20 cellular contexts compared by ENCODE assay signal in the genomic region with DNA sequence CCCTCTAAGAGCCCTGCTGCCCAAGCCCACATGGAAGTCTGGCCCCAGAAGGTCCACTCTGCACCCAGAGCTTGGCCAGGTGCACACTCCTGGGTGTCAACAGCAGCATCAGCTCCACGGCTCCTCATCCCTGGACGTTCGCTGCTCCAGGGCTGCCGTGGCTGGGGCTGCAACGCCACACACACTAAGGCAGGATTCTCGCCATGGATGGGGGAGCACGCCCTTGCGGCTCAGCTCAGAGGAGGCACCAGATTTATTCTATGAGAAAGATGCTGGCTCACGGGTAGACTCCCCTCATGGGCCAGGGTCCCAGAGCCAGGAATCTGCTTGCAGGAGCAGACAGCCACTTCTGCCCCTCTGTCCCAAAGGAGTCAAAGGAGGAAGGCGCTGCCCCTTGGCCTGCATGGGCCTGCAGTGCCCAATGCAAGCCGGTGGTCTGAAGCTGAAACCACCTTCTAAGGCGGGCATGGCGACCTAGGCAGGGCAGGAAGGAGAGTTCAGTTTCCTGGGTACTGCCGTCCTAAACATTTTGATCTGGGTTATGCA. TPM values are rescaled to one million over a fixed set of nuclear protein-coding genes. Genes with fewer than 3 reads are reported as not detected.
DNase-seq lines count a peak whose midpoint lies in the region; ATAC-seq, FAIRE-seq and TF ChIP-seq lines count a peak whose summit lies in the region.
"Had no signal": no experiment of that assay in that cellular context is flagged by ENCODE, and none has a peak within 500 bp of the region (broad histone marks: within the 10 kb centered on the region; RNA-seq: fewer than 3 reads in every experiment).

No MANE protein-coding gene starts in this region.

- FAIRE-seq in kidney (lab: Jason Lieb, UNC) = no peak
- FAIRE-seq: A204.1, GM18507 had no signal

- TF ChIP-seq CTCF in chondrocyte (IDR thresholded peaks at IDR 0.05) (no peak), kidney (IDR thresholded peaks at IDR 0.05; ENCODE audit: borderline replicate concordance, extremely low read depth, insufficient read depth) (no peak), spleen (IDR thresholded peaks at IDR 0.05 in 8 of 11, conservative IDR thresholded peaks at IDR 0.05 in 3 of 11) (no peak), stomach (IDR thresholded peaks at IDR 0.05) (no peak)

- H3K36me3 Mint-ChIP-seq in chondrocyte (ENCODE audit: low read depth) = peaks cover 11% of the 10 kb centered on the region
- H3K36me3 Mint-ChIP-seq: IgD-negative memory B cell had no signal

- H3K27me3 ChIP-seq in spleen (replicated peaks in 1 of 7) (peaks cover 0 to 54% (median 0%) of the 10 kb centered on the region in 7 donors), stomach (peaks cover 0 to 16% (median 0%) of the 10 kb centered on the region in 3 donors)
- H3K27me3 ChIP-seq: SJCRH30 had no signal

- H3K27me3 Mint-ChIP-seq in chondrocyte (ENCODE audit: low read depth) = peaks cover 46% of the 10 kb centered on the region

- no peak overlapping the region for H3K27ac Mint-ChIP-seq in chondrocyte (ENCODE audit: unreplicated experiment)
- H3K27ac Mint-ChIP-seq: IgD-negative memory B cell had no signal

- DNase-seq in Right ventricle myocardium inferior (ENCODE audit: missing footprints) (peak; percentile 47), cardiac septum (ENCODE audit: low spot score) (no peak), chondrocyte (ENCODE audit: low spot score) (peak; percentile 72), kidney (peak; percentile 62), spleen (peak; percentile 57), stomach (no peak)
- DNase-seq: GDM1; NCI-H1105 treated with DMSO at 0.1 percent for 48 hours; NCI-H2029 treated with DMSO at 0.1 percent for 48 hours; NCI-H226; NCI-H510A treated with DMSO at 0.1 percent for 48 hours; NCI-H748 treated with DMSO at 0.1 percent for 48 hours; NK-92 treated with Interleukin-12 subunit alpha and Interleukin-12 subunit beta, amount 100 ng/mL, for 24 hours; SJCRH30 had no signal

- 84 to 94% (median 91%) methylated on average over 10 to 14 of the region's 14 CpGs for WGBS in spleen, 5 donors
- 88 to 96% (median 93%) methylated on average over 3 to 14 of the region's 14 CpGs for WGBS in stomach, 5 donors

- H3K4me3 Mint-ChIP-seq in chondrocyte (ENCODE audit: unreplicated experiment) = no peak overlapping the region
- H3K4me3 Mint-ChIP-seq: IgD-negative memory B cell had no signal

- H3K9me3 Mint-ChIP-seq in chondrocyte (ENCODE audit: low read depth) = peaks cover 20% of the 10 kb centered on the region

- no peaks in the 10 kb centered on the region for H3K36me3 ChIP-seq in kidney (ENCODE audit: control insufficient read depth in 1 of 2, insufficient read depth in 2 of 2, low read length in 2 of 2)
- H3K36me3 ChIP-seq in spleen = no peaks in the 10 kb centered on the region
- H3K36me3 ChIP-seq in stomach = no peaks in the 10 kb centered on the region
- H3K36me3 ChIP-seq: SJCRH30 had no signal

- no peak overlapping the region for H3K4me3 ChIP-seq in kidney (ENCODE audit: low read length in 2 of 2)
- no peak overlapping the region for H3K4me3 ChIP-seq in spleen
- H3K4me3 ChIP-seq in stomach = no peak overlapping the region
- H3K4me3 ChIP-seq: SJCRH30 had no signal

- no peak for ATAC-seq in Right ventricle myocardium inferior
- ATAC-seq in GM21515 (IDR thresholded peaks at IDR 0.05; ENCODE audit: unreplicated experiment) = no peak

- no peaks in the 10 kb centered on the region for H3K4me1 Mint-ChIP-seq in chondrocyte (ENCODE audit: low read depth)

- no peak overlapping the region for H3K9ac ChIP-seq in kidney (ENCODE audit: low read length in 2 of 2)

- intact Hi-C loops in Right ventricle myocardium inferior (cut with DNase I) = loop anchor here (10.0 kb wide), 1 partner anchor 225 kb away; no protein-coding TSS in a partner anchor
- intact Hi-C loops in cardiac septum (cut with DNase I) = no loop called here
- intact Hi-C loops in kidney (cut with DNase I) = no loop called here
- intact Hi-C loops in spleen (cut with DNase I; ENCODE audit: low total_unique reads) = no loop called here
- intact Hi-C loops in stomach (cut with DNase I; ENCODE audit: low total_unique reads) = no loop called here

- no peak overlapping the region for H3K27ac ChIP-seq in kidney (ENCODE audit: low read depth in 2 of 2, low read length in 2 of 2)
- no peak overlapping the region for H3K27ac ChIP-seq in spleen
- no peak overlapping the region for H3K27ac ChIP-seq in stomach
- H3K27ac ChIP-seq: C4-2B, RWPE1, SJCRH30 had no signal

- H3K4me1 ChIP-seq in kidney (ENCODE audit: control insufficient read depth in 1 of 2, insufficient read depth in 1 of 2, low read depth in 1 of 2, low read length in 2 of 2) (no peaks in the 10 kb centered on the region), spleen (peaks cover 0 to 5% (median 0%) of the 10 kb centered on the region in 6 donors), stomach (no peaks in the 10 kb centered on the region)
- H3K4me1 ChIP-seq: SJCRH30 had no signal

- TF ChIP-seq POLR2A in spleen (IDR thresholded peaks at IDR 0.05) = no peak
- TF ChIP-seq POLR2A in stomach (IDR thresholded peaks at IDR 0.05) = no peak

- no peak for TF ChIP-seq EP300 in stomach (IDR thresholded peaks at IDR 0.05)

- H3K9me3 ChIP-seq in kidney (ENCODE audit: control insufficient read depth in 1 of 2, low read length in 2 of 2) (no peaks in the 10 kb centered on the region), spleen (peaks cover 0 to 16% (median 4%) of the 10 kb centered on the region in 8 donors), stomach (peaks cover 0 to 4% (median 2%) of the 10 kb centered on the region in 4 donors)
- H3K9me3 ChIP-seq: SJCRH30 had no signal

RNA-seq across cellular contexts. Expression of a gene that starts 42.1 kb away (rescaled TPM):
- total RNA-seq in Right ventricle myocardium inferior (0.57 TPM), cardiac septum (0.94 TPM), chondrocyte (0.49 to 0.92 TPM (median 0.89 TPM) in 3 replicates), kidney (8.3 TPM), spleen (1 to 10 TPM in 1 of 7 donors, under 1 TPM in 5, not detected in 1; 0.09 to 1.1 (median 0.45) TPM), stomach (1 to 10 TPM in 2 of 5 donors, under 1 TPM in 2, not detected in 1; under 0.01 to 2.3 (median 0.97) TPM)
- polyA plus RNA-seq in kidney (ENCODE audit: insufficient read depth, low read depth, low replicate concordance) (3.8 TPM), spleen (under 1 TPM in 2 of 3 donors, not detected in 1; 0.03 to 0.08 TPM), stomach (1 to 10 TPM in 2 of 3 donors, under 1 TPM in 1; 0.50 to 5.8 (median 2.5) TPM)
- polyA plus RNA-seq: IgD-negative memory B cell had no signal

Comparison
In these comparisons a context has a peak if more than half of its experiments do, and no peak if none do; other contexts are left out.
1. DNase-seq: peak in Right ventricle myocardium inferior (single experiment), chondrocyte (single experiment), kidney (single experiment) and spleen (single experiment); none in cardiac septum (single experiment) and stomach (single experiment).